5 cellular contexts compared by ENCODE assay signal in genomic region chrX:148156986-148157385, GRCh38.
"Had no signal": no experiment of that assay in that cellular context is flagged by ENCODE, and none has a peak within 500 bp of the region (broad histone marks: within the 10 kb centered on the region; RNA-seq: fewer than 3 reads in every experiment).

No MANE protein-coding gene starts in this region.

- ATAC-seq: HepG2, K562 had no signal

- H3K36me3 Mint-ChIP-seq: IgD-negative memory B cell had no signal

- H3K9me3 Mint-ChIP-seq: IgD-negative memory B cell had no signal

- H3K27ac Mint-ChIP-seq: IgD-negative memory B cell had no signal

- H3K4me1 Mint-ChIP-seq: IgD-negative memory B cell had no signal

- DNase-seq: IMR-90, KBM-7 had no signal

- H3K4me3 Mint-ChIP-seq: IgD-negative memory B cell had no signal
